ENCODE assay signal across 8 cellular contexts in the genomic region with DNA sequence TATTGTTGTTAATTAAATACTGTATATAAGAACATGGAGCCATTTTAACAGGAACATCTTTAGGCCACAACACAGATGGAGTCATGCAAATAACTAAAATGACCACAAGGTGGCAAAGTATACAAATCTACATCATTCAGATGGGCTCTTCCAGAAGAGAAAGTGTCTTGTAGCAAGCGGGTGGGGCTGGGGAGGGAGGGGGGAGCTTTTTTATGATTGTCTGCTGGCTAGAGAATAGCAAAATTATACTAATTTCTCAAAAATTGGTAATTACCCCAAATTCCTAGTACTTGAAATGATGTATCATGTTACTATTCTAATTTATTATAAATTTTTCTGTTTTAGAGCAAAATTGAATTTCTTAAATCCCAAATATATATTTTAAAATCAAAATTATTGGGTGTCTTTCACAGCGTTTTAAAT.
A peak's percentile ranks its signal among the peaks of the same experiment; 100 is the strongest.
DNase-seq lines count a peak whose midpoint lies in the region; ATAC-seq lines count a peak whose summit lies in the region.

No MANE protein-coding gene starts in this region.

- no peaks in the 10 kb centered on the region for H3K9me3 Mint-ChIP-seq in activated CD4-positive, alpha-beta T cell treated with anti-CD3 and anti-CD28 coated beads for 36 hours (ENCODE audit: low read depth)
- H3K9me3 Mint-ChIP-seq in activated CD4-positive, alpha-beta memory T cell treated with anti-CD3 and anti-CD28 coated beads for 36 hours, result no peaks in the 10 kb centered on the region

- CTCF ChIA-PET in activated CD4-positive, alpha-beta T cell treated with anti-CD3 and anti-CD28 coated beads for 36 hours (lab: Charles Lee), result interaction anchor here (0.9 to 1.6 kb wide), 2 partner anchors 721 to 894 kb away, joined by 3 to 4 read pairs; no protein-coding TSS in a partner anchor
- CTCF ChIA-PET in activated CD4-positive, alpha-beta memory T cell treated with anti-CD3 and anti-CD28 coated beads for 36 hours (lab: Charles Lee), result interaction anchor here (0.6 to 1.0 kb wide), 3 partner anchors 34 to 668 kb away, joined by 3 to 4 read pairs (median 3); no protein-coding TSS in a partner anchor

- H3K36me3 Mint-ChIP-seq in activated CD4-positive, alpha-beta T cell treated with anti-CD3 and anti-CD28 coated beads for 36 hours (ENCODE audit: low read depth), result no peaks in the 10 kb centered on the region
- no peaks in the 10 kb centered on the region for H3K36me3 Mint-ChIP-seq in activated CD4-positive, alpha-beta memory T cell treated with anti-CD3 and anti-CD28 coated beads for 36 hours

- no peak overlapping the region for H3K27ac Mint-ChIP-seq in activated CD4-positive, alpha-beta T cell treated with anti-CD3 and anti-CD28 coated beads for 36 hours
- no peak overlapping the region for H3K27ac Mint-ChIP-seq in activated CD4-positive, alpha-beta memory T cell treated with anti-CD3 and anti-CD28 coated beads for 36 hours

- no peaks in the 10 kb centered on the region for H3K27me3 Mint-ChIP-seq in activated CD4-positive, alpha-beta T cell treated with anti-CD3 and anti-CD28 coated beads for 36 hours
- no peaks in the 10 kb centered on the region for H3K27me3 Mint-ChIP-seq in activated CD4-positive, alpha-beta memory T cell treated with anti-CD3 and anti-CD28 coated beads for 36 hours

- intact Hi-C loops in activated CD4-positive, alpha-beta T cell treated with anti-CD3 and anti-CD28 coated beads for 36 hours (cut with DNase I, micrococcal nuclease), result loop anchor here (1.0 to 10.0 kb wide), 4 partner anchors 456 to 976 kb away; no protein-coding TSS in a partner anchor
- intact Hi-C loops in activated CD4-positive, alpha-beta memory T cell treated with anti-CD3 and anti-CD28 coated beads for 36 hours (cut with micrococcal nuclease), result loop anchor here (5.0 kb wide), 1 partner anchor 663 kb away; no protein-coding TSS in a partner anchor

- H3K4me3 Mint-ChIP-seq in activated CD4-positive, alpha-beta T cell treated with anti-CD3 and anti-CD28 coated beads for 36 hours, result no peak overlapping the region
- H3K4me3 Mint-ChIP-seq in activated CD4-positive, alpha-beta memory T cell treated with anti-CD3 and anti-CD28 coated beads for 36 hours, result no peak overlapping the region

- no peak for DNase-seq in activated CD4-positive, alpha-beta T cell treated with anti-CD3 and anti-CD28 coated beads for 36 hours
- DNase-seq in activated CD4-positive, alpha-beta T cell treated with anti-CD3 and anti-CD28 coated beads, Interleukin-2, amount 50 U/mL, for 1 hour, result no peak
- DNase-seq in NCI-H1694 treated with DMSO at 0.1 percent for 48 hours (lab: John Stamatoyannopoulos, UW) (peak; percentile 84), T1000 (lab: John Stamatoyannopoulos, UW) (peak; percentile 4), glomerular endothelial cell (ENCODE audit: extremely low read depth, low read depth, low spot score) (peak; percentile 44), retina (peak; percentile 39)
- no peak for DNase-seq in activated CD4-positive, alpha-beta memory T cell treated with anti-CD3 and anti-CD28 coated beads for 36 hours

- POLR2A ChIA-PET in activated CD4-positive, alpha-beta T cell treated with anti-CD3 and anti-CD28 coated beads for 36 hours (lab: Charles Lee), result no interaction called here
- POLR2A ChIA-PET in activated CD4-positive, alpha-beta memory T cell treated with anti-CD3 and anti-CD28 coated beads for 36 hours (lab: Charles Lee), result no interaction called here

- no peaks in the 10 kb centered on the region for H3K4me1 Mint-ChIP-seq in activated CD4-positive, alpha-beta T cell treated with anti-CD3 and anti-CD28 coated beads for 36 hours
- no peaks in the 10 kb centered on the region for H3K4me1 Mint-ChIP-seq in activated CD4-positive, alpha-beta memory T cell treated with anti-CD3 and anti-CD28 coated beads for 36 hours (ENCODE audit: low read depth)

- ATAC-seq in activated CD4-positive, alpha-beta T cell treated with anti-CD3 and anti-CD28 coated beads for 36 hours, result peak; percentile 42
- peak; percentile 91 for ATAC-seq in HG02852 (IDR thresholded peaks at IDR 0.05; ENCODE audit: unreplicated experiment)

Comparison
In these comparisons a context has a peak if more than half of its experiments do, and no peak if none do; other contexts are left out.
1. DNase-seq: peak in NCI-H1694 treated with DMSO at 0.1 percent for 48 hours (single experiment), T1000 (single experiment), glomerular endothelial cell (single experiment) and retina (single experiment); none in activated CD4-positive, alpha-beta T cell treated with anti-CD3 and anti-CD28 coated beads for 36 hours (single experiment), activated CD4-positive, alpha-beta T cell treated with anti-CD3 and anti-CD28 coated beads, Interleukin-2, amount 50 U/mL, for 1 hour (single experiment) and activated CD4-positive, alpha-beta memory T cell treated with anti-CD3 and anti-CD28 coated beads for 36 hours (single experiment).